ENCODE assay signal across 12 cellular contexts in the genomic region with DNA sequence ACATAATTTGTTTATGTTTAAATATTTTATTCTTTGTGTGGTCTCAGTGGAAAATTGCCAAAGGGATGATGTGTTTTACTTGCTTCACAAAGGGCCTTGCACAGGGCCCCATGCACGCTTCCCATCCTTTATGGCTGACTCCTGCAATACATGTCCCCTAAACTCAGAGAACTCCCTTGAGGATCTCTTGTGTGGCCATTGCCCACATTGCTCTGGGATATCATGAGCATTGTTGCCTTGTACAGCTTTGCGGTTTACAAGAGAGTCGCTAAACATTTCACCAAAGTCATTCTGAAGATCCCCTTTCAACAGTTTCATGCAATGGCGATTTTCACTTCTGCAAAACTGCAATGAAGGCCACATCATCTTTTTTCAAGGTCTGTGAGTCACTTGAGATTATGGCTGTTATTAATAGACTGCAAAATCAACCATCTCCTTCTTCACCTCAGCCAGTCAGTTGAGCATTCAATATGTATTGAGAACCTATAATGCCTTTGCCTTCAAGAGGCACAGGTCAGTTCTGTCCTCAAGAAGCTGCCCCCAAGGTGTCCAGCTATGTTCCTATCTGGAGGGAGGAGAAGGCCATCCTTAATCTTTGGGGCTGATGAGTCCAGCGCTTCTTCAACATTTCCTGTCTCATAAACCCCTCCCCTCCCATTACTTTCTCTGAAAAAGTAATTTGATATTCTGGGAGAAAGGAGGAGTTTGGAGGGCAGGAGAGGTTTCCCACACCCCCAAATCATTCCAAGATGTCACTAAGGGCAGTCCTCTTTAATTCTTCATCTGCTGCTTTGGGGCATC.
DNase-seq lines count a peak whose midpoint lies in the region; ATAC-seq lines count a peak whose summit lies in the region.
"Had no signal": no experiment of that assay in that cellular context is flagged by ENCODE, and none has a peak within 500 bp of the region (broad histone marks: within the 10 kb centered on the region; RNA-seq: fewer than 3 reads in every experiment).

No MANE protein-coding gene starts in this region.

- CTCF ChIA-PET in activated naive CD4-positive, alpha-beta T cell treated with anti-CD3 and anti-CD28 coated beads, Interleukin-2, amount 10 ng/mL, durations not matched to agents 7 days and 5 days (lab: Charles Lee), result no interaction called here

- peak; percentile 94 for ATAC-seq in GM18508 (IDR thresholded peaks at IDR 0.05; ENCODE audit: insufficient read depth, unreplicated experiment)
- peak; percentile 96 for ATAC-seq in GM21528 (IDR thresholded peaks at IDR 0.05; ENCODE audit: low FRiP score, unreplicated experiment)
- ATAC-seq in HG03439 (IDR thresholded peaks at IDR 0.05; ENCODE audit: unreplicated experiment), result peak; percentile 99

- peaks cover 2% of the 10 kb centered on the region for H3K9me3 Mint-ChIP-seq in activated naive CD4-positive, alpha-beta T cell treated with anti-CD3 and anti-CD28 coated beads, Interleukin-2, amount 10 ng/mL, durations not matched to agents 7 days and 5 days

- H3K4me1 Mint-ChIP-seq in activated naive CD4-positive, alpha-beta T cell treated with anti-CD3 and anti-CD28 coated beads, Interleukin-2, amount 10 ng/mL, durations not matched to agents 7 days and 5 days, result no peaks in the 10 kb centered on the region
- H3K4me1 Mint-ChIP-seq: brain had no signal

- no peaks in the 10 kb centered on the region for H3K36me3 Mint-ChIP-seq in activated naive CD4-positive, alpha-beta T cell treated with anti-CD3 and anti-CD28 coated beads, Interleukin-2, amount 10 ng/mL, durations not matched to agents 7 days and 5 days
- H3K36me3 Mint-ChIP-seq: brain had no signal

- no peaks in the 10 kb centered on the region for H3K27me3 Mint-ChIP-seq in activated naive CD4-positive, alpha-beta T cell treated with anti-CD3 and anti-CD28 coated beads, Interleukin-2, amount 10 ng/mL, durations not matched to agents 7 days and 5 days

- DNase-seq in globus pallidus (ENCODE audit: low spot score) (peak; percentile 41), retina (no peak), ecto neural progenitor cell (ENCODE audit: low spot score) (no peak)
- no peak for DNase-seq in NK-92 treated with Interleukin-12 subunit alpha and Interleukin-12 subunit beta, amount 100 ng/mL, for 24 hours (lab: John Stamatoyannopoulos, UW)
- no peak for DNase-seq in activated naive CD4-positive, alpha-beta T cell treated with anti-CD3 and anti-CD28 coated beads, Interleukin-2, amount 10 ng/mL, durations not matched to agents 7 days and 5 days
- DNase-seq: activated CD4-positive, alpha-beta T cell treated with anti-CD3 and anti-CD28 coated beads for 4 hours; NCI-H2107; right cardiac atrium had no signal

- no peak overlapping the region for H3K4me3 Mint-ChIP-seq in activated naive CD4-positive, alpha-beta T cell treated with anti-CD3 and anti-CD28 coated beads, Interleukin-2, amount 10 ng/mL, durations not matched to agents 7 days and 5 days
- H3K4me3 Mint-ChIP-seq: brain had no signal

- H3K27ac Mint-ChIP-seq in activated naive CD4-positive, alpha-beta T cell treated with anti-CD3 and anti-CD28 coated beads, Interleukin-2, amount 10 ng/mL, durations not matched to agents 7 days and 5 days, result no peak overlapping the region
- H3K27ac Mint-ChIP-seq: brain had no signal
